2 cellular contexts compared by ENCODE assay signal in genomic region chr12:13178568-13179158, GRCh38.
A peak's percentile ranks its signal among the peaks of the same experiment; 100 is the strongest.
TF ChIP-seq lines count a peak whose summit lies in the region.

No MANE protein-coding gene starts in this region.

TF ChIP-seq in liver, 16 proteins besides CTCF, POLR2A, EP300 and RAD21:
- TF ChIP-seq ATF3 (IDR thresholded peaks at IDR 0.05): no peak
- peak; percentile 79 for TF ChIP-seq NR2F2 (IDR thresholded peaks at IDR 0.05)

TF ChIP-seq in HepG2, 621 proteins besides CTCF, POLR2A, EP300 and RAD21 (continued from another document):
- TF ChIP-seq, protein P1, sequence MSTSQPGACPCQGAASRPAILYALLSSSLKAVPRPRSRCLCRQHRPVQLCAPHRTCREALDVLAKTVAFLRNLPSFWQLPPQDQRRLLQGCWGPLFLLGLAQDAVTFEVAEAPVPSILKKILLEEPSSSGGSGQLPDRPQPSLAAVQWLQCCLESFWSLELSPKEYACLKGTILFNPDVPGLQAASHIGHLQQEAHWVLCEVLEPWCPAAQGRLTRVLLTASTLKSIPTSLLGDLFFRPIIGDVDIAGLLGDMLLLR (CRISPR knock-in tag; IDR thresholded peaks at IDR 0.05): no peak
- TF ChIP-seq ZBTB2 (CRISPR knock-in tag; IDR thresholded peaks at IDR 0.05; ENCODE audit: low read depth) (no peak), RARG (CRISPR knock-in tag; IDR thresholded peaks at IDR 0.05; ENCODE audit: low read depth) (no peak)
